Comparison of ENCODE assay signal across 1 cellular context in the genomic region with DNA sequence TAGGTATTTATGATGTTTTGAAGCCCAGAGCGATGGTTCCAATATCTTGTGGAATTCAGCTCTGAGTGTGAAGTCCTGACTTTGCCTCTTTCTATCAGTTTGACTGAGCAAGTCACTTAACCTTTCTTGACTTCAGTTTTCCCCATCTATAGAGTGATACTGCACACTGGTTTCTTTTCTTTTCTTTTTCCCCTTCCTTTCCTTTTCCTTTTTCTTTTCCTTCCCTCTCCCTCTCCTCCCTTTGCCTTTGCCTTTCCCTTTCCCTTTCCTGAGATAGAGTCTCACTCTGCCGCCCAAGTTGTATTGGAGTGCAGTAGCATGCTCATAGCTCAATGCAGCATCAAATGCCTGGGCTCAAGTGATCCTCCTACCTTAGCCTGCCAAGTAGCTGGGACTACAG.
TF ChIP-seq lines count a peak whose summit lies in the region.

No MANE protein-coding gene starts in this region.

TF ChIP-seq in K562, 482 proteins besides CTCF, POLR2A, EP300 and RAD21:
- TF ChIP-seq LARP7 (IDR thresholded peaks at IDR 0.05) = 0 out of 2 replicates have a peak, but pooled peaks have one; percentile 41
- no peak for TF ChIP-seq NCOA2 (IDR thresholded peaks at IDR 0.05; ENCODE audit: partially characterized antibody in 2 of 2)
- TF ChIP-seq, protein P1, sequence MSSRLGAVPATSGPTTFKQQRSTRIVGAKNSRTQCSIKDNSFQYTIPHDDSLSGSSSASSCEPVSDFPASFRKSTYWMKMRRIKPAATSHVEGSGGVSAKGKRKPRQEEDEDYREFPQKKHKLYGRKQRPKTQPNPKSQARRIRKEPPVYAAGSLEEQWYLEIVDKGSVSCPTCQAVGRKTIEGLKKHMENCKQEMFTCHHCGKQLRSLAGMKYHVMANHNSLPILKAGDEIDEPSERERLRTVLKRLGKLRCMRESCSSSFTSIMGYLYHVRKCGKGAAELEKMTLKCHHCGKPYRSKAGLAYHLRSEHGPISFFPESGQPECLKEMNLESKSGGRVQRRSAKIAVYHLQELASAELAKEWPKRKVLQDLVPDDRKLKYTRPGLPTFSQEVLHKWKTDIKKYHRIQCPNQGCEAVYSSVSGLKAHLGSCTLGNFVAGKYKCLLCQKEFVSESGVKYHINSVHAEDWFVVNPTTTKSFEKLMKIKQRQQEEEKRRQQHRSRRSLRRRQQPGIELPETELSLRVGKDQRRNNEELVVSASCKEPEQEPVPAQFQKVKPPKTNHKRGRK (tag; IDR thresholded peaks at IDR 0.05) = peak; percentile 28; the same call in 1 of the 2 replicates
